Comparison of ENCODE assay signal across 16 cellular contexts in genomic region chr3:162938073-162938472, GRCh38.
"Had no signal": no experiment of that assay in that cellular context is flagged by ENCODE, and none has a peak within 500 bp of the region (broad histone marks: within the 10 kb centered on the region; RNA-seq: fewer than 3 reads in every experiment).

No MANE protein-coding gene starts in this region.

- ATAC-seq: effector memory CD8-positive, alpha-beta T cell; gastroesophageal sphincter; left colon; stimulated activated naive CD8-positive, alpha-beta T cell treated with anti-CD3 and anti-CD28 coated beads, Interleukin-15, amount 100 ng/mL, for 72 hours had no signal

- DNase-seq: activated naive CD8-positive, alpha-beta T cell treated with anti-CD3 and anti-CD28 coated beads for 36 hours; anterior cingulate cortex; cerebellar nuclear complex; dermis blood vessel endothelial cell; effector memory CD8-positive, alpha-beta T cell; left colon; midbrain; ovary; sigmoid colon; spleen; stimulated activated naive CD8-positive, alpha-beta T cell treated with anti-CD3 and anti-CD28 coated beads, Interleukin-15, amount 100 ng/mL, for 72 hours; testis had no signal

- H3K36me3 ChIP-seq: gastroesophageal sphincter, neural progenitor cell, ovary, sigmoid colon, spleen had no signal

- H3K9me3 ChIP-seq: gastroesophageal sphincter, ovary, sigmoid colon, testis had no signal

- H3K27me3 ChIP-seq: gastroesophageal sphincter, neural progenitor cell, ovary, sigmoid colon, spleen, testis had no signal

- H2AFZ ChIP-seq: neural progenitor cell had no signal

- H3K27ac ChIP-seq: epithelial cell of prostate, gastroesophageal sphincter, neural progenitor cell, ovary, sigmoid colon, spleen, testis had no signal

- H3K9ac ChIP-seq: neural progenitor cell had no signal

- H3K4me3 ChIP-seq: gastroesophageal sphincter, lung, neural progenitor cell, ovary, sigmoid colon, spleen, testis had no signal

- H3K4me1 ChIP-seq: neural progenitor cell, spleen, testis had no signal

- H3K4me2 ChIP-seq: neural progenitor cell had no signal
